In the genomic region with DNA sequence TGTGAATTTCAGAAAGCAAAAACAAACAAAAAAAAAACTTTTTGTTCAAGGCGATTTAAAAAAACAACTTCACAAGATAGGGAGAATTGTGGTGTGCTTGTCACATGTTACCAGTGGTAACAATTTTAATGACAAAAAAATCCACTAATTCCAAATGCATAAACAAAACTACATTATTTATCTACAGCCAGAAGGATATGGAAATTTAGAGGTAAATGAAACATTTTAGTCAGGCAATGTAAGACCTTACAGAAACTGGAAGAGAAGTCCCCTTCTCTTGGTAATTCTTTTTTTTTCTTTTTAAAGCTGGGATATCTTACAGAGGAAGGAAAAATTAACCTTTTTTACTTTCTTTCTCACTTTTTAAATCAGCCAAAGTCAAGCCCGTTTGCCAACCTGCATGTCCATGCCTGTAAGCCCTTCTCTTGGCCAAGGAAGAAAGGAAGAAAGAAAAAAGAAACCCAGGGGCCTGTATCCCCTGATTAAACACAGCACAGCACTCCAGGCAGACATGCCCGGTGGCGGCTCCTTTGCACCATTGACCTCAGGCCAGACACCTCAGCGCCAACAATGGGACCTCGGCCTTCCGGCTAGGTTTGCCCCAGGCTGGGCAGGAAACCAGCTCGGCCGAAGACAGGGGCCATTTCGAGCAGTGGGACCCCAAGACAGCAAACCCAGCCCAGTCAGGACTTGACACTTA, we compare ENCODE assay signal across 7 cellular contexts. TPM values are rescaled to one million over a fixed set of nuclear protein-coding genes. Genes with fewer than 3 reads are reported as not detected.
DNase-seq lines count a peak whose midpoint lies in the region; ATAC-seq and TF ChIP-seq lines count a peak whose summit lies in the region.

No MANE protein-coding gene starts in this region.

- no peaks in the 10 kb centered on the region for H3K36me3 Mint-ChIP-seq in CD8-positive, alpha-beta memory T cell
- H3K36me3 Mint-ChIP-seq in HFFc6 (ENCODE audit: low read depth) (peaks cover 56% of the 10 kb centered on the region), osteocyte (ENCODE audit: unreplicated experiment) (peaks cover 2% of the 10 kb centered on the region)
- peaks cover 33% of the 10 kb centered on the region for H3K36me3 Mint-ChIP-seq in central memory CD8-positive, alpha-beta T cell (ENCODE audit: insufficient read depth)

- no peaks in the 10 kb centered on the region for H3K9me2 ChIP-seq in OCI-LY7 (ENCODE audit: insufficient read depth, low read length)

- peaks cover 86% of the 10 kb centered on the region for H3K27me3 ChIP-seq in CD8-positive, alpha-beta memory T cell (ENCODE audit: insufficient read depth, low read length, poor library complexity, severe bottlenecking)

- no peak overlapping the region for H3K27ac ChIP-seq in CD8-positive, alpha-beta memory T cell (ENCODE audit: low read depth, low read length)
- H3K27ac ChIP-seq in OCI-LY7 (ENCODE audit: low read depth, low read length, poor library complexity, severe bottlenecking): no peak overlapping the region

- ATAC-seq in central memory CD8-positive, alpha-beta T cell (replicated peaks; ENCODE audit: extremely low read depth, poor library complexity, severe bottlenecking): no peak
- ATAC-seq in GM21526 (IDR thresholded peaks at IDR 0.05; ENCODE audit: low FRiP score, unreplicated experiment): no peak

- CTCF ChIA-PET in CD8-positive, alpha-beta memory T cell (lab: Charles Lee): interaction anchor here (1.0 to 4.0 kb wide), 5 partner anchors 8 to 21 kb away, joined by 3 to 26 read pairs (median 10); partner anchors contain the start of gene HOXA11
- CTCF ChIA-PET in OCI-LY7 (lab: Charles Lee; ENCODE audit: unreplicated experiment): no interaction called here

- peaks cover 0 to 16% (median 5%) of the 10 kb centered on the region in 5 donors for H3K9me3 Mint-ChIP-seq in CD8-positive, alpha-beta memory T cell
- H3K9me3 Mint-ChIP-seq in HFFc6 (no peaks in the 10 kb centered on the region), osteocyte (ENCODE audit: unreplicated experiment) (no peaks in the 10 kb centered on the region)
- no peaks in the 10 kb centered on the region for H3K9me3 Mint-ChIP-seq in central memory CD8-positive, alpha-beta T cell

- DNase-seq in CD8-positive, alpha-beta memory T cell: peak in 1 of 5 donors; percentile 32
- DNase-seq in HFFc6: no peak
- DNase-seq in central memory CD8-positive, alpha-beta T cell (ENCODE audit: low spot score in 2 of 2): no peak
- DNase-seq in osteocyte (ENCODE audit: extremely low spot score, unreplicated experiment): no peak
- DNase-seq in OCI-LY7 (ENCODE audit: low spot score): no peak
- no peak for DNase-seq in A172 (ENCODE audit: low spot score)

- no peak overlapping the region for H3K4me2 ChIP-seq in OCI-LY7 (ENCODE audit: low read length)

- POLR2A ChIA-PET in CD8-positive, alpha-beta memory T cell (lab: Charles Lee): no interaction called here
- POLR2A ChIA-PET in OCI-LY7 (lab: Charles Lee): interaction anchor here (1.1 kb wide), 1 partner anchor 40 kb away, joined by 3 read pairs; no protein-coding TSS in a partner anchor

- peak overlapping the region in 3 of 8 donors; percentile 12 to 82 (median 77) for H3K27ac Mint-ChIP-seq in CD8-positive, alpha-beta memory T cell
- H3K27ac Mint-ChIP-seq in HFFc6 (peak overlapping the region; percentile 99), osteocyte (ENCODE audit: unreplicated experiment) (no peak overlapping the region)
- peak overlapping the region; percentile 17 for H3K27ac Mint-ChIP-seq in central memory CD8-positive, alpha-beta T cell (ENCODE audit: low read depth)

- H3K9me3 ChIP-seq in CD8-positive, alpha-beta memory T cell (ENCODE audit: low read length): no peaks in the 10 kb centered on the region
- no peaks in the 10 kb centered on the region for H3K9me3 ChIP-seq in OCI-LY7 (ENCODE audit: low read length)

- BruUV-seq in OCI-LY7 (replicated peaks; lab: Mats Ljungman, UMichigan): no TSS peak

- no peaks in the 10 kb centered on the region for H4K20me1 ChIP-seq in OCI-LY7 (ENCODE audit: insufficient read depth, low read length)

- intact Hi-C loops in OCI-LY7 (cut with micrococcal nuclease; ENCODE audit: unreplicated experiment): no loop called here

- no peak overlapping the region for H2AFZ ChIP-seq in OCI-LY7 (ENCODE audit: low read length)

- peaks cover 75 to 80% of the 10 kb centered on the region in 2 donors for H3K27me3 Mint-ChIP-seq in CD8-positive, alpha-beta memory T cell
- H3K27me3 Mint-ChIP-seq in HFFc6 (ENCODE audit: insufficient read depth) (peaks cover 30% of the 10 kb centered on the region), osteocyte (ENCODE audit: unreplicated experiment) (peaks cover 77% of the 10 kb centered on the region)
- H3K27me3 Mint-ChIP-seq in central memory CD8-positive, alpha-beta T cell: peaks cover 87% of the 10 kb centered on the region

- no peak for TF ChIP-seq CTCF in HFFc6 (IDR thresholded peaks at IDR 0.05)
- no peak for TF ChIP-seq CTCF in osteocyte (IDR thresholded peaks at IDR 0.05)
- TF ChIP-seq CTCF in OCI-LY7 (conservative IDR thresholded peaks at IDR 0.05; ENCODE audit: low read length): no peak

- no peak overlapping the region for H3K4me3 ChIP-seq in CD8-positive, alpha-beta memory T cell (ENCODE audit: low read length)
- H3K4me3 ChIP-seq in OCI-LY7 (ENCODE audit: low read depth, low read length, poor library complexity, severe bottlenecking): no peak overlapping the region

- no peaks in the 10 kb centered on the region for H3K79me2 ChIP-seq in OCI-LY7 (ENCODE audit: insufficient read depth, low read depth, low read length)

- H3K4me1 ChIP-seq in CD8-positive, alpha-beta memory T cell (ENCODE audit: insufficient read depth, low read length): peaks cover 39% of the 10 kb centered on the region
- H3K4me1 ChIP-seq in OCI-LY7 (ENCODE audit: insufficient read depth, low read length, poor library complexity, severe bottlenecking): no peaks in the 10 kb centered on the region

- peak overlapping the region in 5 of 7 donors; percentile 7 to 87 (median 63) for H3K4me3 Mint-ChIP-seq in CD8-positive, alpha-beta memory T cell
- H3K4me3 Mint-ChIP-seq in HFFc6 (peak overlapping the region; percentile 96), osteocyte (ENCODE audit: unreplicated experiment) (peak overlapping the region; percentile 5)
- H3K4me3 Mint-ChIP-seq in central memory CD8-positive, alpha-beta T cell: peak overlapping the region; percentile 69

- H3K36me3 ChIP-seq in CD8-positive, alpha-beta memory T cell (ENCODE audit: insufficient read depth, low read length): no peaks in the 10 kb centered on the region
- no peaks in the 10 kb centered on the region for H3K36me3 ChIP-seq in OCI-LY7 (ENCODE audit: insufficient read depth, low read length)

- peaks cover 19 to 42% (median 26%) of the 10 kb centered on the region in 3 donors for H3K4me1 Mint-ChIP-seq in CD8-positive, alpha-beta memory T cell
- H3K4me1 Mint-ChIP-seq in HFFc6 (ENCODE audit: low read depth) (peaks cover 57% of the 10 kb centered on the region), osteocyte (ENCODE audit: unreplicated experiment) (peaks cover 13% of the 10 kb centered on the region)
- peaks cover 30% of the 10 kb centered on the region for H3K4me1 Mint-ChIP-seq in central memory CD8-positive, alpha-beta T cell

RNA-seq across cellular contexts. Expression of gene HOXA10, which starts 3.0 kb away (rescaled TPM):
- total RNA-seq in CD8-positive, alpha-beta memory T cell: not detected
- 0.09 TPM for polyA plus RNA-seq in CD8-positive, alpha-beta memory T cell
- 10 to 100 TPM; 38.9 to 43.5 (median 41.1) TPM for total RNA-seq in HFFc6 (2021; fragmentation: NEBNext Ultra II Directional; extraction: Animal tissue kit (Norgen Biotek cat#: 25700))
- total RNA-seq in osteocyte (not detected in 2 replicates), OCI-LY7 (2022) (not detected in 2 replicates)
- not detected in 2 replicates for total RNA-seq in OCI-LY7 (2014; rRNA removed; shearing (Covaris generic))
- total RNA-seq in A172 (2014; rRNA removed; shearing (Covaris generic)): 26.4 and 30.7 TPM in 2 replicates

RNA-seq across cellular contexts. Expression of gene HOXA9, which starts 5.7 kb away (rescaled TPM):
- not detected for total RNA-seq in CD8-positive, alpha-beta memory T cell
- polyA plus RNA-seq in CD8-positive, alpha-beta memory T cell: not detected
- 10 to 100 TPM; 25.2 to 37.0 (median 26.7) TPM for total RNA-seq in HFFc6 (2021; fragmentation: NEBNext Ultra II Directional; extraction: Animal tissue kit (Norgen Biotek cat#: 25700))
- not detected in 2 replicates for total RNA-seq in osteocyte
- not detected in 2 replicates for total RNA-seq in OCI-LY7 (2014; rRNA removed; shearing (Covaris generic))
- not detected in 2 replicates for total RNA-seq in OCI-LY7 (2022)
- total RNA-seq in A172 (2014; rRNA removed; shearing (Covaris generic)): 74.8 and 88.6 TPM in 2 replicates

RNA-seq across cellular contexts. Expression of gene HOXA11, which starts 13.9 kb away (rescaled TPM):
- not detected for total RNA-seq in CD8-positive, alpha-beta memory T cell
- not detected for polyA plus RNA-seq in CD8-positive, alpha-beta memory T cell
- 10 to 100 TPM; 33.1 to 42.1 (median 39.1) TPM for total RNA-seq in HFFc6 (2021; fragmentation: NEBNext Ultra II Directional; extraction: Animal tissue kit (Norgen Biotek cat#: 25700))
- total RNA-seq in osteocyte (not detected in 2 replicates), OCI-LY7 (2022) (not detected in 2 replicates)
- not detected in 2 replicates for total RNA-seq in OCI-LY7 (2014; rRNA removed; shearing (Covaris generic))
- total RNA-seq in A172 (2014; rRNA removed; shearing (Covaris generic)): 1.2 TPM in 2 replicates

RNA-seq across cellular contexts. Expression of gene HOXA7, which starts 14.6 kb away (rescaled TPM):
- not detected for total RNA-seq in CD8-positive, alpha-beta memory T cell
- polyA plus RNA-seq in CD8-positive, alpha-beta memory T cell: not detected
- 1 to 10 TPM; 6.2 to 8.2 (median 6.8) TPM for total RNA-seq in HFFc6 (2021; fragmentation: NEBNext Ultra II Directional; extraction: Animal tissue kit (Norgen Biotek cat#: 25700))
- total RNA-seq in osteocyte (not detected in 2 replicates), OCI-LY7 (2022) (0.42 and 1.2 TPM in 2 replicates)
- total RNA-seq in OCI-LY7 (2014; rRNA removed; shearing (Covaris generic)): 4.1 and 6.0 TPM in 2 replicates
- not detected in 2 replicates for total RNA-seq in A172 (2014; rRNA removed; shearing (Covaris generic))

RNA-seq across cellular contexts. Expression of gene HOXA3, which starts 18.7 kb away (rescaled TPM):
- total RNA-seq in CD8-positive, alpha-beta memory T cell: not detected
- not detected for polyA plus RNA-seq in CD8-positive, alpha-beta memory T cell
- total RNA-seq in HFFc6 (2021; fragmentation: NEBNext Ultra II Directional; extraction: Animal tissue kit (Norgen Biotek cat#: 25700)): 1 to 10 TPM in 3 of 6 experiments, under 1 TPM in 3; 0.33 to 1.9 (median 1.1) TPM
- total RNA-seq in osteocyte (not detected in 2 replicates), OCI-LY7 (2022) (2.6 and 2.7 TPM in 2 replicates)
- total RNA-seq in OCI-LY7 (2014; rRNA removed; shearing (Covaris generic)): 0.41 TPM in 1 of 2 replicates, not detected in the other
- 0.07 and 0.41 TPM in 2 replicates for total RNA-seq in A172 (2014; rRNA removed; shearing (Covaris generic))

Comparison
In these comparisons a context has a peak if more than half of its experiments do, and no peak if none do; other contexts are left out.
1. H3K4me3 Mint-ChIP-seq: peak in every context shown above with its lines; median percentile 96 in HFFc6; 69 in central memory CD8-positive, alpha-beta T cell; 63 in CD8-positive, alpha-beta memory T cell; 5 in osteocyte.
2. RNA of gene HOXA10, which starts 3.0 kb away (total RNA-seq): 38.9 to 43.5 TPM in HFFc6 and 26.4 to 30.7 TPM in A172; not detected in osteocyte, not detected in OCI-LY7 and not detected in CD8-positive, alpha-beta memory T cell; every median in the first group is over 10 times any median in the second.
3. RNA of gene HOXA9, which starts 5.7 kb away (total RNA-seq): 74.8 to 88.6 TPM in A172 and 25.2 to 37.0 TPM in HFFc6; not detected in OCI-LY7, not detected in CD8-positive, alpha-beta memory T cell and not detected in osteocyte; every median in the first group is over 10 times any median in the second.
4. RNA of gene HOXA11, which starts 13.9 kb away (total RNA-seq): 33.1 to 42.1 TPM in HFFc6; 1.2 TPM in A172, not detected in CD8-positive, alpha-beta memory T cell, not detected in osteocyte and not detected in OCI-LY7; every median in the first group is over 10 times any median in the second.